In the genomic region with DNA sequence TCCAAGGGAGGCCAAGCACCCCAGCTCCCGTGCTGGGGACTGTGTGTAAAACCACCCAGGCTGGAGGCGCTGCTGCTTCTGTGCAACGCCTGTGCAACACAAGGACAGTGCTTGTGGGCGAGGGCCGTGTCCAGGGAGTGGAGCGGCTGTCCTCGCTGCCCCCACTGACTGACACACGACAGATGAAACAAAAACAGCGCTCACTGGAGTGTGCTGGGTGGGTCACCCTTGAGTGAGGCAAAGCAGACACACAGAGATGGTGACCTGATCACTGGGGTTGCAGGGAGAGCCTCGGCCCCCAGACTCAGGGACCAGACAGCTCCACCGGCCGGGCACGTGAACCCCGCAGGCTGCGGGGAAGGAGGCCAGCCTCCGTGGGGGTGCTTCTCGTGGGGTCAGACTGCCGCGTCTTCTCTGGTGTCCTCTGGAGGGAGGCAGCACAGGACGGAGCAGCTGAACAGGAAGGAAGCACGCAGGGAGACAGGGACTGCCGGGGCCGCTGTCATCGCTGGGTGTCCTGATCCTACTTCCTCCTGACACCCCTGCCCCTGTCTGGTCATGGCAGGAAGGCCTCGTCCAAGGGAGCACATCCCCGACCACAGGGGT, we compare ENCODE assay signal across 27 cellular contexts.
DNase-seq lines count a peak whose midpoint lies in the region; ATAC-seq and TF ChIP-seq lines count a peak whose summit lies in the region.
"Had no signal": no experiment of that assay in that cellular context is flagged by ENCODE, and none has a peak within 500 bp of the region (broad histone marks: within the 10 kb centered on the region; RNA-seq: fewer than 3 reads in every experiment).

No MANE protein-coding gene starts in this region.

- H4K20me1 ChIP-seq in OCI-LY3 (ENCODE audit: insufficient read depth, low read length): no peaks in the 10 kb centered on the region

- DNase-seq in DMS79 treated with DMSO at 0.1 percent for 48 hours (lab: John Stamatoyannopoulos, UW) (peak; percentile 16), DMS79 (lab: John Stamatoyannopoulos, UW) (no peak), sigmoid colon (peak; percentile 47), NOMO-1 treated with dmso at 0.1 percent for 144 hours (lab: John Stamatoyannopoulos, UW; ENCODE audit: unreplicated experiment) (no peak), putamen (ENCODE audit: low spot score) (no peak)
- DNase-seq in activated naive CD4-positive, alpha-beta T cell treated with anti-CD3 and anti-CD28 coated beads, Interleukin-2, amount 50 U/mL, for 72 hours (ENCODE audit: low spot score in 2 of 2): no peak
- DNase-seq: activated CD4-positive, alpha-beta T cell treated with anti-CD3 and anti-CD28 coated beads, Interleukin-2, amount 50 U/mL, for 4 hours; activated naive CD4-positive, alpha-beta T cell; foreskin melanocyte; H7; kidney glomerular epithelial cell; mesenchymal stem cell; MV-4-11; naive thymus-derived CD8-positive, alpha-beta T cell; NCI-H1930; NCI-H510A treated with DMSO at 0.1 percent for 48 hours; OCI-M1; SHP77 treated with DMSO at 0.1 percent for 48 hours; stimulated activated CD4-positive, alpha-beta T cell treated with anti-CD3 and anti-CD28 coated beads, Interleukin-4, amount 100 ng/mL, for 24 hours had no signal

- TF ChIP-seq POLR2A in sigmoid colon (IDR thresholded peaks at IDR 0.05): no peak

- no peak overlapping the region for H3K27ac Mint-ChIP-seq in activated naive CD4-positive, alpha-beta T cell treated with anti-CD3 and anti-CD28 coated beads, Interleukin-2, amount 50 U/mL, for 72 hours
- H3K27ac Mint-ChIP-seq: naive thymus-derived CD8-positive, alpha-beta T cell had no signal

- H3K4me3 ChIP-seq in OCI-LY3 (ENCODE audit: low read length) (no peak overlapping the region), sigmoid colon (no peak overlapping the region)
- H3K4me3 ChIP-seq: dorsolateral prefrontal cortex, K562, smooth muscle cell had no signal

- peak overlapping the region; percentile 47 for H3K4me2 ChIP-seq in OCI-LY3 (ENCODE audit: low read length)
- H3K4me2 ChIP-seq: smooth muscle cell had no signal

- no peak for TF ChIP-seq CTCF in OCI-LY3 (IDR thresholded peaks at IDR 0.05; ENCODE audit: low read depth, low read length)
- no peak for TF ChIP-seq CTCF in sigmoid colon (IDR thresholded peaks at IDR 0.05)

- H3K36me3 ChIP-seq in OCI-LY3 (replicated peaks; ENCODE audit: low read depth, low read length) (no peaks in the 10 kb centered on the region), sigmoid colon (no peaks in the 10 kb centered on the region)

- 63 to 77% methylated on average over 26 of the region's 26 CpGs for WGBS in sigmoid colon, 2 donors

- TF ChIP-seq EP300 in sigmoid colon (IDR thresholded peaks at IDR 0.05): no peak

- H3K27ac ChIP-seq in OCI-LY3 (ENCODE audit: low read length) (no peak overlapping the region), sigmoid colon (no peak overlapping the region)
- H3K27ac ChIP-seq: 22Rv1, epithelial cell of prostate, VCaP had no signal

- intact Hi-C loops in sigmoid colon (cut with DNase I): no loop called here

- H3K9me3 ChIP-seq in OCI-LY3 (ENCODE audit: insufficient read depth, low read length): no peaks in the 10 kb centered on the region
- H3K9me3 ChIP-seq in sigmoid colon: no peaks in the 10 kb centered on the region

- H3K4me1 ChIP-seq in OCI-LY3 (ENCODE audit: low read length) (peaks cover 22% of the 10 kb centered on the region), sigmoid colon (no peaks in the 10 kb centered on the region)

- H3K27me3 ChIP-seq in OCI-LY3 (ENCODE audit: low read depth, low read length) (no peaks in the 10 kb centered on the region), sigmoid colon (peaks cover 0 to 7% (median 5%) of the 10 kb centered on the region in 3 donors)

- H3K79me2 ChIP-seq in OCI-LY3 (ENCODE audit: low read length): no peaks in the 10 kb centered on the region

- no peaks in the 10 kb centered on the region for H3K36me3 Mint-ChIP-seq in activated naive CD4-positive, alpha-beta T cell treated with anti-CD3 and anti-CD28 coated beads, Interleukin-2, amount 50 U/mL, for 72 hours
- H3K36me3 Mint-ChIP-seq: naive thymus-derived CD8-positive, alpha-beta T cell had no signal

- ATAC-seq in GM21619 (IDR thresholded peaks at IDR 0.05; ENCODE audit: unreplicated experiment): peak; percentile 6
- ATAC-seq in activated naive CD4-positive, alpha-beta T cell treated with anti-CD3 and anti-CD28 coated beads, Interleukin-2, amount 50 U/mL, for 72 hours: no peak
- ATAC-seq: K562; naive thymus-derived CD8-positive, alpha-beta T cell had no signal

- H3K9ac ChIP-seq in OCI-LY3 (ENCODE audit: low read length): no peak overlapping the region

- no peaks in the 10 kb centered on the region for H3K9me3 Mint-ChIP-seq in activated naive CD4-positive, alpha-beta T cell treated with anti-CD3 and anti-CD28 coated beads, Interleukin-2, amount 50 U/mL, for 72 hours
- H3K9me3 Mint-ChIP-seq: naive thymus-derived CD8-positive, alpha-beta T cell had no signal

- no peak overlapping the region; the same call in 1 of the 2 replicates for H2AFZ ChIP-seq in OCI-LY3 (ENCODE audit: low read depth, low read length)

Comparison
In these comparisons a context has a peak if more than half of its experiments do, and no peak if none do; other contexts are left out.
1. DNase-seq: peak in DMS79 treated with DMSO at 0.1 percent for 48 hours (single experiment) and sigmoid colon (single experiment); none in DMS79 (single experiment), activated naive CD4-positive, alpha-beta T cell treated with anti-CD3 and anti-CD28 coated beads, Interleukin-2, amount 50 U/mL, for 72 hours (0 of 2), NOMO-1 treated with dmso at 0.1 percent for 144 hours (single experiment) and putamen (single experiment).